Comparison of ENCODE assay signal across 8 cellular contexts in the genomic region with DNA sequence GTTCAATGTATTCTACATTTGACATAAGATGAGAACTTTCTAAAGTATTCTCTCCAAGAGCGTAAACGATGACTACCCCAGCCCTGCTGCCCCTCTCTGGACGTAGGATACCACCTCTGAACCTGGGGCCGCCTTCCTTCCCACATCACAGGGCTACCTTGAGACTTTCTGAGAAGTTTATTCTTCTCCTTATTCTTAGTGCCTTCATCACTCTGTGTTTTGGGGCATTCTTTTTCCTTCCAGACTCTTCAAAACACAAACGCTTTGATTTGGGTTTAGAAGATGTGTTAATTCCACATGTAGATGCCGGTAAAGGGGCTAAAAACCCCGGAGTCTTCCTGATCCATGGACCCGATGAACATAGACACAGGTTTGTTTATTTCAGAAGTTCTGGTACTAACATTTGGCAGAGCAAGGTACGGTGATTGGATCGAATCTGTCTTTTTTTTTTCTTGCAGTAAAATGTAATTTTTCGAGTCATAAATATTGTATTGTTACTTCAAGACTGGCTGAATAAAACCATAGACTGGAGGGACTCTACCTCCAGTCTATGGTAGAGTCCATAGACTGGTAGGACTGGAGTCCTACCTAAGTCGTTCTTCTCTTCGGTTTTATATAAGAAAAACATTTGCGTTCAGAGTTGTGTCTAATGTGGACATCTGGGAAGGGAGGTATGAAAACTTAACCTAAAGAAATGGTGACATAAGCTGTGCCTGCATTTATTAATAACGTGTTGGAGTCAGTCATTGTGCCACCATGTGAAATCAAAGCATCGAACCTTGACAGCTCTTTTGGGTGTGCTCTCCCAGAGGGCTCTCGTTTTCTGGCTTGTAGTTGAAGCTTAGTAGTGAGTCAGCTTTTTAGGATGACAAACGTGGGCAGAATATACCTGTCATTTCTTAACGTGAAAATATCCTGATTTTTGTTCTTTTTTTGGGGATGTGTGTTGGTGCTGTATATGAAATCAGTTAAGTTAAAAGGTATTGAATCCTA. TPM values are rescaled to one million over a fixed set of nuclear protein-coding genes. Genes with fewer than 3 reads are reported as not detected.
DNase-seq lines count a peak whose midpoint lies in the region; ATAC-seq and TF ChIP-seq lines count a peak whose summit lies in the region.

No MANE protein-coding gene starts in this region.

- 2% methylated on average over 19 of the region's 19 CpGs for WGBS in right lobe of liver (ENCODE audit: insufficient coverage, low coverage, low lambda C conversion rate, missing lambda C conversion rate)
- 5 to 8% methylated on average over 19 of the region's 19 CpGs for WGBS in thyroid gland, 2 donors

- DNase-seq in AG09309 (ENCODE audit: low read depth) (no peak), NB4 (ENCODE audit: low read depth) (peak; percentile 50), right lobe of liver (no peak), thyroid gland (peak; percentile 33 to 36)
- DNase-seq in effector CD8-positive, alpha-beta T cell (lab: John Stamatoyannopoulos, UW) = no peak

- H3K4me3 ChIP-seq in AG09309 (ENCODE audit: control insufficient read depth, low read depth, low read length) (peak overlapping the region; percentile 79), GM12875 (ENCODE audit: low read depth, low read length) (peak overlapping the region; percentile 77), NB4 (ENCODE audit: low read depth, low read length) (peak overlapping the region; percentile 87), right lobe of liver (peak overlapping the region; percentile 65 to 85 (median 70)), thyroid gland (replicated peaks in 1 of 3) (peak overlapping the region in 2 of 3 donors; percentile 26 to 73)

- peaks cover 0 to 5% (median 0%) of the 10 kb centered on the region in 5 experiments for H3K9me3 Mint-ChIP-seq in brain

- no peaks in the 10 kb centered on the region for H3K27me3 ChIP-seq in right lobe of liver
- no peaks in the 10 kb centered on the region for H3K27me3 ChIP-seq in thyroid gland

- TF ChIP-seq POLR2A in NB4 (IDR thresholded peaks at IDR 0.05; ENCODE audit: extremely low read depth, insufficient read length) = no peak
- peak; percentile 32 for TF ChIP-seq POLR2A in right lobe of liver (IDR thresholded peaks at IDR 0.05)
- TF ChIP-seq POLR2A in thyroid gland (IDR thresholded peaks at IDR 0.05) = peak in 1 of 2 donors; percentile 18

- intact Hi-C loops in right lobe of liver (cut with DNase I) (no loop called here), thyroid gland (cut with DNase I) (no loop called here)

- H3K36me3 ChIP-seq in right lobe of liver (no peaks in the 10 kb centered on the region), thyroid gland (no peaks in the 10 kb centered on the region)

- H3K9me3 ChIP-seq in right lobe of liver = no peaks in the 10 kb centered on the region
- no peaks in the 10 kb centered on the region for H3K9me3 ChIP-seq in thyroid gland

- H3K4me3 Mint-ChIP-seq in brain = peak overlapping the region; percentile 88 to 98 (median 92)

- H3K27me3 Mint-ChIP-seq in brain = peaks cover 11% of the 10 kb centered on the region

- H3K4me1 Mint-ChIP-seq in brain = peaks cover 62% of the 10 kb centered on the region

- H3K4me1 ChIP-seq in right lobe of liver = peaks cover 0 to 30% (median 10%) of the 10 kb centered on the region in 4 donors
- H3K4me1 ChIP-seq in thyroid gland = peaks cover 34 to 43% of the 10 kb centered on the region in 2 donors

- peak overlapping the region; percentile 41 to 92 (median 89) for H3K27ac Mint-ChIP-seq in brain

- ATAC-seq in right lobe of liver (peak in 2 of 4 donors; percentile 5 to 30), GM21528 (IDR thresholded peaks at IDR 0.05; ENCODE audit: low FRiP score, unreplicated experiment) (no peak)

- H3K27ac ChIP-seq in right lobe of liver (peak overlapping the region; percentile 90 to 98 (median 97)), thyroid gland (peak overlapping the region in 1 of 3 donors; percentile 95)

- TF ChIP-seq CTCF in AG09309 (IDR thresholded peaks at IDR 0.05; ENCODE audit: control insufficient read depth, insufficient read depth, low read depth, low read length, missing control alignments) (no peak), GM12875 (IDR thresholded peaks at IDR 0.05; ENCODE audit: borderline replicate concordance, insufficient read depth, low read depth, low read length) (no peak), NB4 (IDR thresholded peaks at IDR 0.05; ENCODE audit: low read depth, low read length) (no peak), brain (conservative IDR thresholded peaks at IDR 0.05) (no peak), right lobe of liver (IDR thresholded peaks at IDR 0.05) (no peak), thyroid gland (IDR thresholded peaks at IDR 0.05) (no peak)

- peaks cover 5% of the 10 kb centered on the region for H3K36me3 Mint-ChIP-seq in brain

RNA-seq across cellular contexts. Expression of a gene that starts 1.2 kb away (rescaled TPM):
- 7.6 TPM for polyA plus RNA-seq in brain (ENCODE audit: insufficient read depth, low read depth, low replicate concordance)
- total RNA-seq in right lobe of liver (10 to 100 TPM; 24.6 to 39.2 (median 31.2) TPM), thyroid gland (10 to 100 TPM; 55.0 to 84.2 (median 79.8) TPM)

Comparison
In these comparisons a context has a peak if more than half of its experiments do, and no peak if none do; other contexts are left out.
1. DNase-seq: peak in NB4 (single experiment) and thyroid gland (2 of 2); none in AG09309 (single experiment), right lobe of liver (0 of 3) and effector CD8-positive, alpha-beta T cell (single experiment).
2. Peak in every context shown above with its lines, with median percentiles within 50 percentile points of each other: H3K4me3 ChIP-seq.